In genomic region chr2:5696741-5697521, GRCh38 we compare ENCODE assay signal across 9 cellular contexts. TPM values are rescaled to one million over a fixed set of nuclear protein-coding genes. Genes with fewer than 3 reads are reported as not detected.
DNase-seq lines count a peak whose midpoint lies in the region; ATAC-seq, FAIRE-seq and TF ChIP-seq lines count a peak whose summit lies in the region.
"Had no signal": no experiment of that assay in that cellular context is flagged by ENCODE, and none has a peak within 500 bp of the region (broad histone marks: within the 10 kb centered on the region; RNA-seq: fewer than 3 reads in every experiment).

No MANE protein-coding gene starts in this region.

- CTCF ChIA-PET in endothelial cell of umbilical vein (lab: Charles Lee): no interaction called here

- peaks cover 17 to 48% of the 10 kb centered on the region in 2 experiments for H3K27me3 ChIP-seq in endothelial cell of umbilical vein (ENCODE audit: control insufficient read depth in 2 of 2, insufficient read depth in 2 of 2, low read length in 2 of 2)
- peaks cover 36% of the 10 kb centered on the region for H3K27me3 ChIP-seq in osteoblast (ENCODE audit: insufficient read depth, low read length)

- H3K4me3 ChIP-seq in endothelial cell of umbilical vein (replicated peaks in 1 of 3; ENCODE audit: insufficient read depth in 1 of 3, low read depth in 1 of 3, low read length in 3 of 3) (no peak overlapping the region), osteoblast (ENCODE audit: insufficient read depth, low read length) (peak overlapping the region; percentile 63)

- no peak overlapping the region for H3K4me2 ChIP-seq in endothelial cell of umbilical vein (ENCODE audit: insufficient read depth, low read length)
- peak overlapping the region; percentile 53 for H3K4me2 ChIP-seq in osteoblast (ENCODE audit: insufficient read depth, low read length)

- POLR2A ChIA-PET in endothelial cell of umbilical vein (lab: Charles Lee): no interaction called here

- H3K4me1 ChIP-seq in endothelial cell of umbilical vein (ENCODE audit: control insufficient read depth, extremely low read depth, insufficient read depth, low read length): no peaks in the 10 kb centered on the region
- H3K4me1 ChIP-seq in osteoblast (ENCODE audit: insufficient read depth, low read length): no peaks in the 10 kb centered on the region

- H4K20me1 ChIP-seq in endothelial cell of umbilical vein (replicated peaks; ENCODE audit: control insufficient read depth, extremely low read depth, insufficient read depth, low read length) (no peaks in the 10 kb centered on the region), osteoblast (ENCODE audit: insufficient read depth, low read length) (no peaks in the 10 kb centered on the region)

- TF ChIP-seq CTCF in endothelial cell of umbilical vein (IDR thresholded peaks at IDR 0.05; ENCODE audit: extremely low read depth in 1 of 2, insufficient read depth in 1 of 2, low read depth in 1 of 2, low read length in 2 of 2) (no peak), osteoblast (IDR thresholded peaks at IDR 0.05; ENCODE audit: extremely low read depth, low read depth, low read length) (no peak)

- no peak overlapping the region for H3K9ac ChIP-seq in endothelial cell of umbilical vein (replicated peaks; ENCODE audit: extremely low read depth, insufficient read depth, low read length)

- TF ChIP-seq POLR2A in endothelial cell of umbilical vein (IDR thresholded peaks at IDR 0.05; ENCODE audit: low read depth, low read length): no peak

- H3K36me3 ChIP-seq in endothelial cell of umbilical vein (ENCODE audit: control insufficient read depth in 2 of 2, extremely low read depth in 1 of 2, insufficient read depth in 2 of 2, low read length in 2 of 2) (no peaks in the 10 kb centered on the region), osteoblast (ENCODE audit: insufficient read depth, low read length) (no peaks in the 10 kb centered on the region)

- H3K9me1 ChIP-seq in endothelial cell of umbilical vein (replicated peaks; ENCODE audit: control insufficient read depth, extremely low read depth, insufficient read depth, low read length): no peaks in the 10 kb centered on the region

- intact Hi-C loops in endothelial cell of umbilical vein (cut with micrococcal nuclease): no loop called here

- no peak for FAIRE-seq in endothelial cell of umbilical vein (lab: Jason Lieb, UNC)

- H3K9me3 ChIP-seq in endothelial cell of umbilical vein (replicated peaks; ENCODE audit: control insufficient read depth, insufficient read depth, low read length) (no peaks in the 10 kb centered on the region), osteoblast (ENCODE audit: low read depth, low read length) (no peaks in the 10 kb centered on the region)

- dilution Hi-C loops in endothelial cell of umbilical vein (cut with MboI; ENCODE audit: extremely low pct_ligation_motif_present, low sequenced_read_pairs): no loop called here

- H3K27ac ChIP-seq in endothelial cell of umbilical vein (ENCODE audit: insufficient read depth, low read depth, low read length): no peak overlapping the region
- no peak overlapping the region for H3K27ac ChIP-seq in osteoblast (ENCODE audit: low read depth, low read length)

- ATAC-seq in GM21619 (IDR thresholded peaks at IDR 0.05; ENCODE audit: unreplicated experiment): no peak
- ATAC-seq in HG02571 (IDR thresholded peaks at IDR 0.05; ENCODE audit: unreplicated experiment): no peak
- ATAC-seq: naive thymus-derived CD4-positive, alpha-beta T cell had no signal

- H3K79me2 ChIP-seq in endothelial cell of umbilical vein (ENCODE audit: control insufficient read depth, insufficient read depth, low read length) (no peaks in the 10 kb centered on the region), osteoblast (ENCODE audit: insufficient read depth, low read length) (no peaks in the 10 kb centered on the region)

- H2AFZ ChIP-seq in endothelial cell of umbilical vein (ENCODE audit: low read depth, low read length) (no peak overlapping the region), osteoblast (ENCODE audit: low read length) (no peak overlapping the region)

- DNase-seq in DMS53 treated with DMSO at 0.1 percent for 48 hours (lab: John Stamatoyannopoulos, UW; ENCODE audit: unreplicated experiment): peak; percentile 14
- peak; percentile 65 for DNase-seq in NCI-H146 treated with DMSO at 0.1 percent for 48 hours (lab: John Stamatoyannopoulos, UW; ENCODE audit: unreplicated experiment)
- no peak for DNase-seq in endothelial cell of umbilical vein (ENCODE audit: low read depth, low spot score)
- peak; percentile 81 for DNase-seq in osteoblast (ENCODE audit: insufficient read length, low spot score, missing footprints)
- DNase-seq in effector CD8-positive, alpha-beta T cell (lab: John Stamatoyannopoulos, UW): no peak
- no peak for DNase-seq in stimulated activated CD4-positive, alpha-beta T cell treated with anti-CD3 and anti-CD28 coated beads, Interleukin-2, amount 100 ng/mL, for 24 hours
- DNase-seq: naive thymus-derived CD4-positive, alpha-beta T cell had no signal

- BruUV-seq in endothelial cell of umbilical vein (replicated peaks; lab: Mats Ljungman, UMichigan): no TSS peak

TF ChIP-seq in endothelial cell of umbilical vein, 7 proteins besides CTCF, POLR2A, EP300 and RAD21:
- TF ChIP-seq GATA2 (IDR thresholded peaks at IDR 0.05; ENCODE audit: insufficient read depth, insufficient read length, low read depth, low read length) (no peak), EZH2 (IDR thresholded peaks at IDR 0.05; ENCODE audit: borderline replicate concordance, low read depth, low read length, severe bottlenecking) (peak; percentile 64)
TF ChIP-seq in endothelial cell of umbilical vein: peak in this region for 1.

RNA-seq across cellular contexts. Expression of gene SOX11, which starts 4.7 kb away (rescaled TPM):
- total RNA-seq in endothelial cell of umbilical vein: not detected in 2 replicates
- not detected in 2 replicates for polyA plus RNA-seq in endothelial cell of umbilical vein
- polyA plus RNA-seq in endothelial cell of umbilical vein (2011; cell fraction: cytosol; rRNA removed): not detected in 2 replicates
- not detected in 2 replicates for polyA plus RNA-seq in endothelial cell of umbilical vein (2011; cell fraction: nucleus; rRNA removed)
- polyA plus RNA-seq in endothelial cell of umbilical vein (2012): not detected in 2 replicates
- polyA minus RNA-seq in endothelial cell of umbilical vein: not detected in 2 replicates
- not detected for polyA minus RNA-seq in endothelial cell of umbilical vein (2011; cell fraction: cytosol; rRNA and poly(A)+ RNA removed)
- polyA minus RNA-seq in endothelial cell of umbilical vein (2011; cell fraction: nucleus; rRNA and poly(A)+ RNA removed): not detected in 2 replicates
- total RNA-seq in osteoblast: 0.59 and 0.72 TPM in 2 replicates
- total RNA-seq: naive thymus-derived CD4-positive, alpha-beta T cell had no signal
- polyA plus RNA-seq: naive thymus-derived CD4-positive, alpha-beta T cell had no signal

Comparison
In these comparisons a context has a peak if more than half of its experiments do, and no peak if none do; other contexts are left out.
1. DNase-seq: peak in DMS53 treated with DMSO at 0.1 percent for 48 hours (single experiment), NCI-H146 treated with DMSO at 0.1 percent for 48 hours (single experiment) and osteoblast (single experiment); none in endothelial cell of umbilical vein (single experiment), effector CD8-positive, alpha-beta T cell (single experiment) and stimulated activated CD4-positive, alpha-beta T cell treated with anti-CD3 and anti-CD28 coated beads, Interleukin-2, amount 100 ng/mL, for 24 hours (0 of 2).